8 cellular contexts compared by ENCODE assay signal in the genomic region with DNA sequence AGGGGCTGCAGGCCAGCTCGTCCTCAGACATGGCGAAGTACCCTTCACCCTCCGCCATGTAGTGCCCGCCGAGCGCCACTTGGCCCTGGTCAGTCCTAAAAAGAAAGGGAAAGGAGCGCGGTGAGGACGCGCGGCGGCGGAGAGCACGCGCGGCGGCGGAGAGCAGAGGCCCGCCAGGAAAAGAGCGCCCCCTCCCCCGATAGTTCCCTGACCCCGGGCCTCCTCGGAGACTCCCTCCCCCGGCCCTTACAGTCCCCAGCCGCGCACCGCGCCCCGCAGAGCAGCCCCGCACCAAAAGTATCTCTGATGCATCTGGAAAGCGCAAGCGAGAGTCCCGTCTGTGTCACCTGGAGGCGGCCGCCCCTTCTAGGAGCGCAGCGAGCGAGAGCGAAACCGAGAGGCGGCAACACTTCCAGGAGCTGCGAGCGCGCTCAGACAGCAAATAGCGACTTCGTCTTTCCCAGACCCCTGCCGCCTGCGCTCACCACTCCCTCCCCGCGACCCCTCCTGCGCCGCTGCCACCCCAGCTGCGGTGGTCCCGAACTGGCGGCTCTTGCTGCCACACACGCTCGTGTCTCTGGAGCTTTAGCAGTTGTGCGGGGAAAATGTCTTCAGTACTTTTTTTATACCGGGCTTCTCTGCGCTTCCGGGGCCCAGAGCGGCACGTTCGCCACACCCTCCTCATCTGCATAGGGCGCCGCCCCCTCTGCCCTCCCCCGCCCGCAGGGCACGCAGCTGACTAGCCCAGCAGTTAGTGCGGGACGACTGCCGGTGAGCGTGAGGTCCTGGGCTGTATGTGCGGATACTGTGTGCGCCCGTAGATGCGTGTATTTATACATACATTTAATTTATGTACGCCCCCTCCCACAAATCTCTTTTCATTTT. TPM values are rescaled to one million over a fixed set of nuclear protein-coding genes. Genes with fewer than 3 reads are reported as not detected.
DNase-seq lines count a peak whose midpoint lies in the region; ATAC-seq and TF ChIP-seq lines count a peak whose summit lies in the region.

Gene TENT5A (minus strand): TSS at position 598 of the 885 bp plus-strand sequence. CDS start 540 bp downstream, at position 58.

- H3K27ac Mint-ChIP-seq in neural crest cell (ENCODE audit: unreplicated experiment): peak within 1 kb of the TSS; percentile 91
- H3K27ac Mint-ChIP-seq in stimulated activated naive CD8-positive, alpha-beta T cell treated with anti-CD3 and anti-CD28 coated beads, Interleukin-15, amount 100 ng/mL, for 72 hours: peak within 1 kb of the TSS; percentile 87

- no peaks in the 10 kb centered on the region for H3K9me3 Mint-ChIP-seq in neural crest cell
- H3K9me3 Mint-ChIP-seq in stimulated activated naive CD8-positive, alpha-beta T cell treated with anti-CD3 and anti-CD28 coated beads, Interleukin-15, amount 100 ng/mL, for 72 hours: no peaks in the 10 kb centered on the region

- no peak for TF ChIP-seq EP300 in Ishikawa (IDR thresholded peaks at IDR 0.05; ENCODE audit: borderline replicate concordance)

- H3K4me3 Mint-ChIP-seq in neural crest cell: peak within 1 kb of the TSS; percentile 97
- peak within 1 kb of the TSS; percentile 93 to 94 for H3K4me3 Mint-ChIP-seq in stimulated activated naive CD8-positive, alpha-beta T cell treated with anti-CD3 and anti-CD28 coated beads, Interleukin-15, amount 100 ng/mL, for 72 hours

- no peaks in the 10 kb centered on the region for H3K36me3 Mint-ChIP-seq in neural crest cell (ENCODE audit: low read depth)

- no peak for TF ChIP-seq RAD21 in Ishikawa (IDR thresholded peaks at IDR 0.05; ENCODE audit: low read depth)

- H3K4me1 Mint-ChIP-seq in neural crest cell: peaks cover 27% of the 10 kb centered on the region
- H3K4me1 Mint-ChIP-seq in stimulated activated naive CD8-positive, alpha-beta T cell treated with anti-CD3 and anti-CD28 coated beads, Interleukin-15, amount 100 ng/mL, for 72 hours: peaks cover 32% of the 10 kb centered on the region

- DNase-seq in DMS79 (lab: John Stamatoyannopoulos, UW) (peak; percentile 22), SHP77 (lab: John Stamatoyannopoulos, UW) (peak; percentile 75 to 90), activated gamma-delta T cell (lab: John Stamatoyannopoulos, UW) (peak; percentile 62), fibroblast of the conjunctiva (ENCODE audit: low read depth) (peak; percentile 90), neural crest cell (ENCODE audit: low read depth, low spot score) (peak; percentile 82)
- peak; percentile 85 to 88 for DNase-seq in stimulated activated naive CD8-positive, alpha-beta T cell treated with anti-CD3 and anti-CD28 coated beads, Interleukin-15, amount 100 ng/mL, for 72 hours

- peak; percentile 47 for TF ChIP-seq CTCF in neural crest cell (conservative IDR thresholded peaks at IDR 0.05)

- peak; percentile 69 for ATAC-seq in GM21619 (IDR thresholded peaks at IDR 0.05; ENCODE audit: unreplicated experiment)
- ATAC-seq in stimulated activated naive CD8-positive, alpha-beta T cell treated with anti-CD3 and anti-CD28 coated beads, Interleukin-15, amount 100 ng/mL, for 72 hours: peak; percentile 87

- H3K27me3 Mint-ChIP-seq in neural crest cell (ENCODE audit: low read depth): peaks cover 12% of the 10 kb centered on the region
- H3K27me3 Mint-ChIP-seq in stimulated activated naive CD8-positive, alpha-beta T cell treated with anti-CD3 and anti-CD28 coated beads, Interleukin-15, amount 100 ng/mL, for 72 hours: peaks cover 21% of the 10 kb centered on the region

TF ChIP-seq in Ishikawa, 13 proteins besides CTCF, POLR2A, EP300 and RAD21:
- TF ChIP-seq YY1 (IDR thresholded peaks at IDR 0.05; ENCODE audit: low read depth) (no peak), CREB1 (IDR thresholded peaks at IDR 0.05; ENCODE audit: low read depth) (no peak), NFIC (IDR thresholded peaks at IDR 0.05) (no peak), MAX (IDR thresholded peaks at IDR 0.05) (peak; percentile 23; the same call in 1 of the 2 replicates), CEBPB (IDR thresholded peaks at IDR 0.05) (no peak), EGR1 (IDR thresholded peaks at IDR 0.05) (no peak), FOXM1 (IDR thresholded peaks at IDR 0.05; ENCODE audit: borderline replicate concordance, low read depth) (no peak), TCF12 (IDR thresholded peaks at IDR 0.05; ENCODE audit: low read depth) (no peak), ZBTB7A (IDR thresholded peaks at IDR 0.05; ENCODE audit: low read depth) (no peak), TAF1 (IDR thresholded peaks at IDR 0.05; ENCODE audit: low read depth) (peak; percentile 23; the same call in 1 of the 2 replicates), TEAD4 (IDR thresholded peaks at IDR 0.05) (0 out of 2 replicates have a peak, but pooled peaks have one; percentile 5), USF1 (IDR thresholded peaks at IDR 0.05) (no peak)
- TF ChIP-seq, protein P1, sequence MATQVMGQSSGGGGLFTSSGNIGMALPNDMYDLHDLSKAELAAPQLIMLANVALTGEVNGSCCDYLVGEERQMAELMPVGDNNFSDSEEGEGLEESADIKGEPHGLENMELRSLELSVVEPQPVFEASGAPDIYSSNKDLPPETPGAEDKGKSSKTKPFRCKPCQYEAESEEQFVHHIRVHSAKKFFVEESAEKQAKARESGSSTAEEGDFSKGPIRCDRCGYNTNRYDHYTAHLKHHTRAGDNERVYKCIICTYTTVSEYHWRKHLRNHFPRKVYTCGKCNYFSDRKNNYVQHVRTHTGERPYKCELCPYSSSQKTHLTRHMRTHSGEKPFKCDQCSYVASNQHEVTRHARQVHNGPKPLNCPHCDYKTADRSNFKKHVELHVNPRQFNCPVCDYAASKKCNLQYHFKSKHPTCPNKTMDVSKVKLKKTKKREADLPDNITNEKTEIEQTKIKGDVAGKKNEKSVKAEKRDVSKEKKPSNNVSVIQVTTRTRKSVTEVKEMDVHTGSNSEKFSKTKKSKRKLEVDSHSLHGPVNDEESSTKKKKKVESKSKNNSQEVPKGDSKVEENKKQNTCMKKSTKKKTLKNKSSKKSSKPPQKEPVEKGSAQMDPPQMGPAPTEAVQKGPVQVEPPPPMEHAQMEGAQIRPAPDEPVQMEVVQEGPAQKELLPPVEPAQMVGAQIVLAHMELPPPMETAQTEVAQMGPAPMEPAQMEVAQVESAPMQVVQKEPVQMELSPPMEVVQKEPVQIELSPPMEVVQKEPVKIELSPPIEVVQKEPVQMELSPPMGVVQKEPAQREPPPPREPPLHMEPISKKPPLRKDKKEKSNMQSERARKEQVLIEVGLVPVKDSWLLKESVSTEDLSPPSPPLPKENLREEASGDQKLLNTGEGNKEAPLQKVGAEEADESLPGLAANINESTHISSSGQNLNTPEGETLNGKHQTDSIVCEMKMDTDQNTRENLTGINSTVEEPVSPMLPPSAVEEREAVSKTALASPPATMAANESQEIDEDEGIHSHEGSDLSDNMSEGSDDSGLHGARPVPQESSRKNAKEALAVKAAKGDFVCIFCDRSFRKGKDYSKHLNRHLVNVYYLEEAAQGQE (IDR thresholded peaks at IDR 0.05; ENCODE audit: low read depth): no peak

RNA-seq across cellular contexts. Expression of gene TENT5A, which starts in this region (rescaled TPM):
- total RNA-seq in neural crest cell: 4.5 and 4.6 TPM in 2 replicates

Comparison
In these comparisons a context has a peak if more than half of its experiments do, and no peak if none do; other contexts are left out.
1. Peak in every context shown above with its lines: DNase-seq and ATAC-seq.
2. DNase-seq: peak in every context shown above with its lines; median percentile 90 in fibroblast of the conjunctiva; 86 in stimulated activated naive CD8-positive, alpha-beta T cell treated with anti-CD3 and anti-CD28 coated beads, Interleukin-15, amount 100 ng/mL, for 72 hours; 82 in SHP77; 82 in neural crest cell; 62 in activated gamma-delta T cell; 22 in DMS79.